1 cellular context compared by ENCODE assay signal in genomic region chr14:64823305-64823985, GRCh38.
A peak's percentile ranks its signal among the peaks of the same experiment; 100 is the strongest.
TF ChIP-seq lines count a peak whose summit lies in the region.

No MANE protein-coding gene starts in this region.

TF ChIP-seq in HepG2, 621 proteins besides CTCF, POLR2A, EP300 and RAD21 (continued from another document and continues in another):
- no peak for TF ChIP-seq ZNF512B (CRISPR knock-in tag; IDR thresholded peaks at IDR 0.05; ENCODE audit: borderline replicate concordance)
- no peak for TF ChIP-seq ZBTB34 (CRISPR knock-in tag; IDR thresholded peaks at IDR 0.05)
- TF ChIP-seq ZNF614 (CRISPR knock-in tag; IDR thresholded peaks at IDR 0.05; ENCODE audit: borderline replicate concordance), result 0 out of 2 replicates have a peak, but pooled peaks have one; percentile 36
- peak; percentile 53; the same call in 1 of the 2 replicates for TF ChIP-seq ZFP91 (CRISPR knock-in tag; IDR thresholded peaks at IDR 0.05; ENCODE audit: borderline replicate concordance)
- peak; percentile 30; the same call in 1 of the 2 replicates for TF ChIP-seq ZBTB4 (CRISPR knock-in tag; IDR thresholded peaks at IDR 0.05; ENCODE audit: borderline replicate concordance)
- TF ChIP-seq RORA (CRISPR knock-in tag; IDR thresholded peaks at IDR 0.05), result no peak
- peak; percentile 51; the same call in 1 of the 2 replicates for TF ChIP-seq KDM2A (CRISPR knock-in tag; IDR thresholded peaks at IDR 0.05; ENCODE audit: borderline replicate concordance, low read depth)
- TF ChIP-seq SRF (IDR thresholded peaks at IDR 0.05; ENCODE audit: low read depth, low read length), result no peak
- peak; percentile 60 for TF ChIP-seq XRCC5 (optimal IDR thresholded peaks at IDR 0.05; ENCODE audit: low read length)
- TF ChIP-seq SMAD1 (CRISPR knock-in tag; IDR thresholded peaks at IDR 0.05; ENCODE audit: borderline replicate concordance, low read depth), result 0 out of 2 replicates have a peak, but pooled peaks have one; percentile 35
- no peak for TF ChIP-seq REST (IDR thresholded peaks at IDR 0.05; ENCODE audit: borderline replicate concordance in 1 of 2, low read depth in 1 of 2, low read length in 2 of 2)
- TF ChIP-seq ZNF20 (CRISPR knock-in tag; IDR thresholded peaks at IDR 0.05), result no peak
- no peak for TF ChIP-seq NONO (IDR thresholded peaks at IDR 0.05)
- TF ChIP-seq NONO (CRISPR knock-in tag; conservative IDR thresholded peaks at IDR 0.05), result no peak
- peak; percentile 54; the same call in 1 of the 2 replicates for TF ChIP-seq NFKB2 (CRISPR knock-in tag; IDR thresholded peaks at IDR 0.05; ENCODE audit: borderline replicate concordance)
- TF ChIP-seq YY1 (IDR thresholded peaks at IDR 0.05; ENCODE audit: insufficient read depth, insufficient replicate concordance, low read depth, low read length), result no peak
- 0 out of 2 replicates have a peak, but pooled peaks have one; percentile 40 for TF ChIP-seq KLF13 (CRISPR knock-in tag; IDR thresholded peaks at IDR 0.05)
- TF ChIP-seq ZFAT (CRISPR knock-in tag; conservative IDR thresholded peaks at IDR 0.05), result no peak
- TF ChIP-seq BORCS8-MEF2B (CRISPR knock-in tag; IDR thresholded peaks at IDR 0.05), result no peak
- TF ChIP-seq DNMT1 (CRISPR knock-in tag; IDR thresholded peaks at IDR 0.05), result 0 out of 2 replicates have a peak, but pooled peaks have one; percentile 44
- peak; percentile 59 for TF ChIP-seq SMC3 (IDR thresholded peaks at IDR 0.05; ENCODE audit: low read length)
- no peak for TF ChIP-seq ZNF639 (CRISPR knock-in tag; conservative IDR thresholded peaks at IDR 0.05)
- TF ChIP-seq SNAI1 (CRISPR knock-in tag; IDR thresholded peaks at IDR 0.05; ENCODE audit: borderline replicate concordance), result 0 out of 2 replicates have a peak, but pooled peaks have one; percentile 38
- TF ChIP-seq FOXK2 (IDR thresholded peaks at IDR 0.05), result no peak
- peak; percentile 34; the same call in 1 of the 2 replicates for TF ChIP-seq THAP9 (CRISPR knock-in tag; IDR thresholded peaks at IDR 0.05; ENCODE audit: borderline replicate concordance)
- no peak for TF ChIP-seq AHR (CRISPR knock-in tag; IDR thresholded peaks at IDR 0.05)
- no peak for TF ChIP-seq RFX5 (IDR thresholded peaks at IDR 0.05; ENCODE audit: low read depth, low read length)
- TF ChIP-seq HNF1B (CRISPR knock-in tag; IDR thresholded peaks at IDR 0.05), result peak; percentile 46; the same call in 1 of the 2 replicates
- TF ChIP-seq MNT (IDR thresholded peaks at IDR 0.05), result peak; percentile 12; the same call in 1 of the 2 replicates
- TF ChIP-seq GABPB1 (CRISPR knock-in tag; IDR thresholded peaks at IDR 0.05), result peak; percentile 50
